ENCODE assay signal across 1 cellular context in the genomic region with DNA sequence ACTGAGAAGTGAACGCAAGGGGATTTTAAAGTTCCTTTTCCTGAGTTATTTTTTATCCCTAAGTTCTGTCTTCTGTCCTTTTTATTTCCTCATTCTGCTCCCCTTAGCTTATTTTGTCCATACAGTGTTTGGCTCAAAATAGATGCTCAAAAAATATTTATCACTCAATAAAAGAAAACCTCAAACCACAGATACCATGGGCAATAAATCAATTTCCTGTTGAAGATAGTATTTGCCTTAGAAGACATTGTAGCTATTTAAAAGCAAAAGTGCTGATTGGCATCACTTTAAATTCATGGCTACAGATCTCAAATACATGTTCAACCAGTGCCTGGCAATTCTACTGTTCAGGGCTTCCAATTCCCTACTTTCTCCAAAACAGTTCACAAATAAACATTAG.
TF ChIP-seq lines count a peak whose summit lies in the region.

No MANE protein-coding gene starts in this region.

TF ChIP-seq in GM23338, 12 proteins besides CTCF, POLR2A, EP300 and RAD21 (continued from another document):
- TF ChIP-seq, protein P1, sequence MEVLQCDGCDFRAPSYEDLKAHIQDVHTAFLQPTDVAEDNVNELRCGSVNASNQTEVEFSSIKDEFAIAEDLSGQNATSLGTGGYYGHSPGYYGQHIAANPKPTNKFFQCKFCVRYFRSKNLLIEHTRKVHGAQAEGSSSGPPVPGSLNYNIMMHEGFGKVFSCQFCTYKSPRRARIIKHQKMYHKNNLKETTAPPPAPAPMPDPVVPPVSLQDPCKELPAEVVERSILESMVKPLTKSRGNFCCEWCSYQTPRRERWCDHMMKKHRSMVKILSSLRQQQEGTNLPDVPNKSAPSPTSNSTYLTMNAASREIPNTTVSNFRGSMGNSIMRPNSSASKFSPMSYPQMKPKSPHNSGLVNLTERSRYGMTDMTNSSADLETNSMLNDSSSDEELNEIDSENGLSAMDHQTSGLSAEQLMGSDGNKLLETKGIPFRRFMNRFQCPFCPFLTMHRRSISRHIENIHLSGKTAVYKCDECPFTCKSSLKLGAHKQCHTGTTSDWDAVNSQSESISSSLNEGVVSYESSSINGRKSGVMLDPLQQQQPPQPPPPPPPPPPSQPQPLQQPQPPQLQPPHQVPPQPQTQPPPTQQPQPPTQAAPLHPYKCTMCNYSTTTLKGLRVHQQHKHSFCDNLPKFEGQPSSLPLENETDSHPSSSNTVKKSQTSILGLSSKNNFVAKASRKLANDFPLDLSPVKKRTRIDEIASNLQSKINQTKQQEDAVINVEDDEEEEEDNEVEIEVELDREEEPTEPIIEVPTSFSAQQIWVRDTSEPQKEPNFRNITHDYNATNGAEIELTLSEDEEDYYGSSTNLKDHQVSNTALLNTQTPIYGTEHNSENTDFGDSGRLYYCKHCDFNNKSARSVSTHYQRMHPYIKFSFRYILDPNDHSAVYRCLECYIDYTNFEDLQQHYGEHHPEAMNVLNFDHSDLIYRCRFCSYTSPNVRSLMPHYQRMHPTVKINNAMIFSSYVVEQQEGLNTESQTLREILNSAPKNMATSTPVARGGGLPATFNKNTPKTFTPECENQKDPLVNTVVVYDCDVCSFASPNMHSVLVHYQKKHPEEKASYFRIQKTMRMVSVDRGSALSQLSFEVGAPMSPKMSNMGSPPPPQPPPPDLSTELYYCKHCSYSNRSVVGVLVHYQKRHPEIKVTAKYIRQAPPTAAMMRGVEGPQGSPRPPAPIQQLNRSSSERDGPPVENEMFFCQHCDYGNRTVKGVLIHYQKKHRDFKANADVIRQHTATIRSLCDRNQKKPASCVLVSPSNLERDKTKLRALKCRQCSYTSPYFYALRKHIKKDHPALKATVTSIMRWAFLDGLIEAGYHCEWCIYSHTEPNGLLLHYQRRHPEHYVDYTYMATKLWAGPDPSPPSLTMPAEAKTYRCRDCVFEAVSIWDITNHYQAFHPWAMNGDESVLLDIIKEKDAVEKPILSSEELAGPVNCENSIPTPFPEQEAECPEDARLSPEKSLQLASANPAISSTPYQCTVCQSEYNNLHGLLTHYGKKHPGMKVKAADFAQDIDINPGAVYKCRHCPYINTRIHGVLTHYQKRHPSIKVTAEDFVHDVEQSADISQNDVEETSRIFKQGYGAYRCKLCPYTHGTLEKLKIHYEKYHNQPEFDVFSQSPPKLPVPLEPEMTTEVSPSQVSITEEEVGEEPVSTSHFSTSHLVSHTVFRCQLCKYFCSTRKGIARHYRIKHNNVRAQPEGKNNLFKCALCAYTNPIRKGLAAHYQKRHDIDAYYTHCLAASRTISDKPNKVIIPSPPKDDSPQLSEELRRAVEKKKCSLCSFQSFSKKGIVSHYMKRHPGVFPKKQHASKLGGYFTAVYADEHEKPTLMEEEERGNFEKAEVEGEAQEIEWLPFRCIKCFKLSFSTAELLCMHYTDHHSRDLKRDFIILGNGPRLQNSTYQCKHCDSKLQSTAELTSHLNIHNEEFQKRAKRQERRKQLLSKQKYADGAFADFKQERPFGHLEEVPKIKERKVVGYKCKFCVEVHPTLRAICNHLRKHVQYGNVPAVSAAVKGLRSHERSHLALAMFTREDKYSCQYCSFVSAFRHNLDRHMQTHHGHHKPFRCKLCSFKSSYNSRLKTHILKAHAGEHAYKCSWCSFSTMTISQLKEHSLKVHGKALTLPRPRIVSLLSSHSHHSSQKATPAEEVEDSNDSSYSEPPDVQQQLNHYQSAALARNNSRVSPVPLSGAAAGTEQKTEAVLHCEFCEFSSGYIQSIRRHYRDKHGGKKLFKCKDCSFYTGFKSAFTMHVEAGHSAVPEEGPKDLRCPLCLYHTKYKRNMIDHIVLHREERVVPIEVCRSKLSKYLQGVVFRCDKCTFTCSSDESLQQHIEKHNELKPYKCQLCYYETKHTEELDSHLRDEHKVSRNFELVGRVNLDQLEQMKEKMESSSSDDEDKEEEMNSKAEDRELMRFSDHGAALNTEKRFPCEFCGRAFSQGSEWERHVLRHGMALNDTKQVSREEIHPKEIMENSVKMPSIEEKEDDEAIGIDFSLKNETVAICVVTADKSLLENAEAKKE (CRISPR knock-in tag; IDR thresholded peaks at IDR 0.05) = no peak
- TF ChIP-seq, protein P2, sequence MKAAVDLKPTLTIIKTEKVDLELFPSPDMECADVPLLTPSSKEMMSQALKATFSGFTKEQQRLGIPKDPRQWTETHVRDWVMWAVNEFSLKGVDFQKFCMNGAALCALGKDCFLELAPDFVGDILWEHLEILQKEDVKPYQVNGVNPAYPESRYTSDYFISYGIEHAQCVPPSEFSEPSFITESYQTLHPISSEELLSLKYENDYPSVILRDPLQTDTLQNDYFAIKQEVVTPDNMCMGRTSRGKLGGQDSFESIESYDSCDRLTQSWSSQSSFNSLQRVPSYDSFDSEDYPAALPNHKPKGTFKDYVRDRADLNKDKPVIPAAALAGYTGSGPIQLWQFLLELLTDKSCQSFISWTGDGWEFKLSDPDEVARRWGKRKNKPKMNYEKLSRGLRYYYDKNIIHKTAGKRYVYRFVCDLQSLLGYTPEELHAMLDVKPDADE (IDR thresholded peaks at IDR 0.05) = no peak
- no peak for TF ChIP-seq EZH2 (IDR thresholded peaks at IDR 0.05; ENCODE audit: low read depth, unreplicated experiment)
- TF ChIP-seq CREB1 (CRISPR knock-in tag; IDR thresholded peaks at IDR 0.05; ENCODE audit: low read depth) = no peak
- TF ChIP-seq POLR2AphosphoS5 (IDR thresholded peaks at IDR 0.05; ENCODE audit: low read depth) = no peak
- TF ChIP-seq, protein P3, sequence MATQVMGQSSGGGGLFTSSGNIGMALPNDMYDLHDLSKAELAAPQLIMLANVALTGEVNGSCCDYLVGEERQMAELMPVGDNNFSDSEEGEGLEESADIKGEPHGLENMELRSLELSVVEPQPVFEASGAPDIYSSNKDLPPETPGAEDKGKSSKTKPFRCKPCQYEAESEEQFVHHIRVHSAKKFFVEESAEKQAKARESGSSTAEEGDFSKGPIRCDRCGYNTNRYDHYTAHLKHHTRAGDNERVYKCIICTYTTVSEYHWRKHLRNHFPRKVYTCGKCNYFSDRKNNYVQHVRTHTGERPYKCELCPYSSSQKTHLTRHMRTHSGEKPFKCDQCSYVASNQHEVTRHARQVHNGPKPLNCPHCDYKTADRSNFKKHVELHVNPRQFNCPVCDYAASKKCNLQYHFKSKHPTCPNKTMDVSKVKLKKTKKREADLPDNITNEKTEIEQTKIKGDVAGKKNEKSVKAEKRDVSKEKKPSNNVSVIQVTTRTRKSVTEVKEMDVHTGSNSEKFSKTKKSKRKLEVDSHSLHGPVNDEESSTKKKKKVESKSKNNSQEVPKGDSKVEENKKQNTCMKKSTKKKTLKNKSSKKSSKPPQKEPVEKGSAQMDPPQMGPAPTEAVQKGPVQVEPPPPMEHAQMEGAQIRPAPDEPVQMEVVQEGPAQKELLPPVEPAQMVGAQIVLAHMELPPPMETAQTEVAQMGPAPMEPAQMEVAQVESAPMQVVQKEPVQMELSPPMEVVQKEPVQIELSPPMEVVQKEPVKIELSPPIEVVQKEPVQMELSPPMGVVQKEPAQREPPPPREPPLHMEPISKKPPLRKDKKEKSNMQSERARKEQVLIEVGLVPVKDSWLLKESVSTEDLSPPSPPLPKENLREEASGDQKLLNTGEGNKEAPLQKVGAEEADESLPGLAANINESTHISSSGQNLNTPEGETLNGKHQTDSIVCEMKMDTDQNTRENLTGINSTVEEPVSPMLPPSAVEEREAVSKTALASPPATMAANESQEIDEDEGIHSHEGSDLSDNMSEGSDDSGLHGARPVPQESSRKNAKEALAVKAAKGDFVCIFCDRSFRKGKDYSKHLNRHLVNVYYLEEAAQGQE (IDR thresholded peaks at IDR 0.05; ENCODE audit: unreplicated experiment) = no peak
- no peak for TF ChIP-seq ZNF331 (CRISPR knock-in tag; IDR thresholded peaks at IDR 0.05; ENCODE audit: low read depth)
- no peak for TF ChIP-seq JUNB (IDR thresholded peaks at IDR 0.05; ENCODE audit: unreplicated experiment)
TF ChIP-seq in GM23338: peak in this region for 0.
